ENCODE assay signal across 8 cellular contexts in genomic region chr14:61296707-61297502, GRCh38. TPM values are rescaled to one million over a fixed set of nuclear protein-coding genes. Genes with fewer than 3 reads are reported as not detected.
DNase-seq lines count a peak whose midpoint lies in the region; ATAC-seq and TF ChIP-seq lines count a peak whose summit lies in the region.

No MANE protein-coding gene starts in this region.

- H3K9ac ChIP-seq in Loucy (ENCODE audit: low read depth, low read length, poor library complexity, severe bottlenecking) = peak overlapping the region; percentile 50

- H2AFZ ChIP-seq in Loucy (ENCODE audit: low read length) = 0 out of 2 replicates have a peak overlapping the region, but pooled peaks have one; percentile 22

- no peaks in the 10 kb centered on the region for H3F3A ChIP-seq in Loucy (ENCODE audit: low read depth)

- H3K4me3 Mint-ChIP-seq in activated CD8-positive, alpha-beta T cell treated with anti-CD3 and anti-CD28 coated beads for 36 hours = peak overlapping the region; percentile 56
- H3K4me3 Mint-ChIP-seq in type B pancreatic cell = no peak overlapping the region

- H3K27ac ChIP-seq in left ventricle myocardium inferior (replicated peaks) = no peak overlapping the region

- peak; percentile 78 for TF ChIP-seq CTCF in Loucy (conservative IDR thresholded peaks at IDR 0.05; ENCODE audit: low read length)
- TF ChIP-seq CTCF in activated CD8-positive, alpha-beta T cell treated with anti-CD3 and anti-CD28 coated beads for 36 hours (IDR thresholded peaks at IDR 0.05) = peak; percentile 81
- peak; percentile 79 for TF ChIP-seq CTCF in left ventricle myocardium inferior (IDR thresholded peaks at IDR 0.05; ENCODE audit: borderline replicate concordance)
- peak; percentile 82 for TF ChIP-seq CTCF in type B pancreatic cell (conservative IDR thresholded peaks at IDR 0.05)
- no peak for TF ChIP-seq CTCF in lower leg skin (IDR thresholded peaks at IDR 0.05)

- intact Hi-C loops in activated CD8-positive, alpha-beta T cell treated with anti-CD3 and anti-CD28 coated beads for 36 hours (cut with micrococcal nuclease) = loop anchor here (5.0 to 10.0 kb wide), 2 partner anchors 160 to 538 kb away; no protein-coding TSS in a partner anchor
- intact Hi-C loops in left ventricle myocardium inferior (cut with micrococcal nuclease) = loop anchor here (10.0 kb wide), 1 partner anchor 548 kb away; no protein-coding TSS in a partner anchor
- intact Hi-C loops in lower leg skin (cut with DNase I; ENCODE audit: low total_unique reads) = loop anchor here (10.0 kb wide), 1 partner anchor 158 kb away; no protein-coding TSS in a partner anchor

- POLR2A ChIA-PET in activated CD8-positive, alpha-beta T cell treated with anti-CD3 and anti-CD28 coated beads for 36 hours (lab: Charles Lee) = interaction anchor here (0.6 to 1.0 kb wide), 2 partner anchors 11 to 25 kb away, joined by 3 read pairs; partner anchors contain the start of gene PRKCH

- no peak for TF ChIP-seq POLR2A in lower leg skin (IDR thresholded peaks at IDR 0.05)

- H3K4me2 ChIP-seq in Loucy (ENCODE audit: low read depth, low read length, poor library complexity, severe bottlenecking) = peak overlapping the region; percentile 47

- H3K9me3 Mint-ChIP-seq in activated CD8-positive, alpha-beta T cell treated with anti-CD3 and anti-CD28 coated beads for 36 hours = peaks cover 2% of the 10 kb centered on the region
- no peaks in the 10 kb centered on the region for H3K9me3 Mint-ChIP-seq in type B pancreatic cell

- peaks cover 53% of the 10 kb centered on the region for H3K4me1 Mint-ChIP-seq in activated CD8-positive, alpha-beta T cell treated with anti-CD3 and anti-CD28 coated beads for 36 hours (ENCODE audit: low read depth)
- H3K4me1 Mint-ChIP-seq in type B pancreatic cell (ENCODE audit: unreplicated experiment) = no peaks in the 10 kb centered on the region

- peak overlapping the region; percentile 10 for H3K4me3 ChIP-seq in Loucy (ENCODE audit: low read length, poor library complexity, severe bottlenecking)
- H3K4me3 ChIP-seq in left ventricle myocardium inferior = no peak overlapping the region
- H3K4me3 ChIP-seq in lower leg skin (ENCODE audit: low read depth, poor library complexity, severe bottlenecking) = no peak overlapping the region

- peak overlapping the region; percentile 79 for H3K27ac Mint-ChIP-seq in activated CD8-positive, alpha-beta T cell treated with anti-CD3 and anti-CD28 coated beads for 36 hours
- no peak overlapping the region for H3K27ac Mint-ChIP-seq in type B pancreatic cell

- H3K36me3 Mint-ChIP-seq in activated CD8-positive, alpha-beta T cell treated with anti-CD3 and anti-CD28 coated beads for 36 hours (ENCODE audit: low read depth) = peaks cover 7% of the 10 kb centered on the region
- no peaks in the 10 kb centered on the region for H3K36me3 Mint-ChIP-seq in type B pancreatic cell

- ATAC-seq in activated CD8-positive, alpha-beta T cell treated with anti-CD3 and anti-CD28 coated beads for 36 hours = peak; percentile 64

- no peaks in the 10 kb centered on the region for H4K20me1 ChIP-seq in Loucy (ENCODE audit: insufficient read depth, low read length, poor library complexity, severe bottlenecking)

- H3K27me3 ChIP-seq in Loucy (ENCODE audit: insufficient read depth, low read length, poor library complexity, severe bottlenecking) (no peaks in the 10 kb centered on the region), left ventricle myocardium inferior (ENCODE audit: low read depth) (no peaks in the 10 kb centered on the region)

- no peaks in the 10 kb centered on the region for H3K9me2 ChIP-seq in Loucy (replicated peaks; ENCODE audit: low read depth, low read length)

- DNase-seq in A172 (ENCODE audit: low spot score) = peak; percentile 11
- peak; percentile 66 for DNase-seq in DMS53 (lab: John Stamatoyannopoulos, UW)
- DNase-seq in activated CD8-positive, alpha-beta T cell treated with anti-CD3 and anti-CD28 coated beads for 36 hours = no peak
- DNase-seq in left ventricle myocardium inferior = no peak
- DNase-seq in type B pancreatic cell (ENCODE audit: extremely low spot score, unreplicated experiment) = no peak
- DNase-seq in lower leg skin (ENCODE audit: low spot score in 2 of 2) = no peak
- DNase-seq in iPS-NIHi11 (ENCODE audit: low spot score) = no peak

- H3K4me1 ChIP-seq in Loucy (ENCODE audit: insufficient read depth, low read length, poor library complexity, severe bottlenecking) (peaks cover 43% of the 10 kb centered on the region), left ventricle myocardium inferior (peaks cover 6% of the 10 kb centered on the region)

- H3K9me3 ChIP-seq in Loucy (ENCODE audit: insufficient read depth, low read depth, low read length) = no peaks in the 10 kb centered on the region
- peaks cover 4% of the 10 kb centered on the region for H3K9me3 ChIP-seq in left ventricle myocardium inferior (replicated peaks)

- H3K79me2 ChIP-seq in Loucy (ENCODE audit: insufficient read depth, low read length) = 0 out of 2 replicates have a peak, but pooled peaks cover 12% of the 10 kb centered on the region

- H3K36me3 ChIP-seq in Loucy (ENCODE audit: insufficient read depth, low read length) = no peaks in the 10 kb centered on the region
- no peaks in the 10 kb centered on the region for H3K36me3 ChIP-seq in left ventricle myocardium inferior

- no peaks in the 10 kb centered on the region for H3K27me3 Mint-ChIP-seq in activated CD8-positive, alpha-beta T cell treated with anti-CD3 and anti-CD28 coated beads for 36 hours
- no peaks in the 10 kb centered on the region for H3K27me3 Mint-ChIP-seq in type B pancreatic cell

- 30 to 32% methylated on average over 2 of the region's 2 CpGs for WGBS in lower leg skin, 2 donors

- CTCF ChIA-PET in activated CD8-positive, alpha-beta T cell treated with anti-CD3 and anti-CD28 coated beads for 36 hours (lab: Charles Lee) = interaction anchor here (0.6 to 2.8 kb wide), 21 partner anchors 10 to 540 kb away, joined by 3 to 32 read pairs (median 4); partner anchors contain the start of genes PRKCH and TMEM30B

RNA-seq across cellular contexts. Expression of gene TMEM30B, which starts 15.8 kb away (rescaled TPM):
- total RNA-seq in A172 (2014; rRNA removed; shearing (Covaris generic)) = not detected in 2 replicates
- total RNA-seq in activated CD8-positive, alpha-beta T cell treated with anti-CD3 and anti-CD28 coated beads for 36 hours = 1 to 10 TPM; 1.7 to 1.8 TPM
- 0.22 TPM for total RNA-seq in left ventricle myocardium inferior
- total RNA-seq in type B pancreatic cell (ENCODE audit: low replicate concordance) = 12.2 and 25.3 TPM in 2 replicates
- 10 to 100 TPM; 25.1 to 43.6 (median 34.8) TPM for total RNA-seq in lower leg skin

RNA-seq across cellular contexts. Expression of gene PRKCH, which starts 24.5 kb away (rescaled TPM):
- 2.0 and 3.5 TPM in 2 replicates for total RNA-seq in A172 (2014; rRNA removed; shearing (Covaris generic))
- 100 to 1,000 TPM; 193 to 194 TPM for total RNA-seq in activated CD8-positive, alpha-beta T cell treated with anti-CD3 and anti-CD28 coated beads for 36 hours
- 18.4 TPM for total RNA-seq in left ventricle myocardium inferior
- 19.1 and 59.0 TPM in 2 replicates for total RNA-seq in type B pancreatic cell (ENCODE audit: low replicate concordance)
- 100 to 1,000 TPM in 1 of 4 donors, 10 to 100 TPM in 3; 57.3 to 103 (median 66.7) TPM for total RNA-seq in lower leg skin

Comparison
In these comparisons a context has a peak if more than half of its experiments do, and no peak if none do; other contexts are left out.
1. DNase-seq: peak in A172 (single experiment) and DMS53 (single experiment); none in activated CD8-positive, alpha-beta T cell treated with anti-CD3 and anti-CD28 coated beads for 36 hours (single experiment), left ventricle myocardium inferior (single experiment), type B pancreatic cell (single experiment), lower leg skin (0 of 2) and iPS-NIHi11 (single experiment).
2. CTCF ChIP-seq: peak in Loucy (single experiment), activated CD8-positive, alpha-beta T cell treated with anti-CD3 and anti-CD28 coated beads for 36 hours (single experiment), left ventricle myocardium inferior (single experiment) and type B pancreatic cell (single experiment); none in lower leg skin (0 of 3).